29 cellular contexts compared by ENCODE assay signal in the genomic region with DNA sequence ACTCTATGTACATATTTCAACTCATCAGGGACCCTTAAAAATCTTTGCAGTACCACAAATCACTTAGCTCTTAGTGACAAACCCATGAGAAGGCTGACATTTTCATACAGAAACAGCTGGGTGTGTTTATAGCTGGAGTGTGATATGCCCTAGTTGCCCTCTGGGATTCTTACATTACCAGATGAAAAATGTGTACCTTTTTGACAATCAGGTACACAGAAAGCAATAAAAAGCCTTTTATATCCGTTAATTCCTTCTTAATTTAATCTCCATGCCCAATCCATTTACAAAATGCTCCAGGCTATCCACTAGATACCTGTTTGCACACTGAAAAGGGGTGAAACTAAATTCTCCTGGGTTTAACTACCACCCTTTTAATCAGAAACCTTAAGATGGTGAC.
"Had no signal": no experiment of that assay in that cellular context is flagged by ENCODE, and none has a peak within 500 bp of the region (broad histone marks: within the 10 kb centered on the region; RNA-seq: fewer than 3 reads in every experiment).

No MANE protein-coding gene starts in this region.

- H3K27ac Mint-ChIP-seq: immature natural killer cell; naive thymus-derived CD8-positive, alpha-beta T cell; nephron progenitor cell; neural progenitor cell; progenitor cell of endocrine pancreas; stimulated activated memory B cell treated with anti-CD40 and anti-IgM and Interleukin-4, amounts not matched to agents 10 μg/mL and 1 μg/mL and 100 μg/mL, for 72 hours; stimulated activated naive CD8-positive, alpha-beta T cell treated with anti-CD3 and anti-CD28 coated beads, Interleukin-15, amount 100 ng/mL, for 72 hours; type B pancreatic cell had no signal

- H3K9me3 Mint-ChIP-seq: immature natural killer cell; naive thymus-derived CD8-positive, alpha-beta T cell; nephron progenitor cell; neural progenitor cell; stimulated activated naive CD8-positive, alpha-beta T cell treated with anti-CD3 and anti-CD28 coated beads, Interleukin-15, amount 100 ng/mL, for 72 hours had no signal

- H3K4me3 ChIP-seq: left lung, lower lobe of right lung, neural progenitor cell, ovary, right atrium auricular region, right lobe of liver, smooth muscle cell, tibial nerve, uterus had no signal

- H3K36me3 Mint-ChIP-seq: neural progenitor cell; stimulated activated memory B cell treated with anti-CD40 and anti-IgM and Interleukin-4, amounts not matched to agents 10 μg/mL and 1 μg/mL and 100 μg/mL, for 72 hours had no signal

- H3K27me3 Mint-ChIP-seq: naive thymus-derived CD8-positive, alpha-beta T cell; stimulated activated memory B cell treated with anti-CD40 and anti-IgM and Interleukin-4, amounts not matched to agents 10 μg/mL and 1 μg/mL and 100 μg/mL, for 72 hours; stimulated activated naive CD8-positive, alpha-beta T cell treated with anti-CD3 and anti-CD28 coated beads, Interleukin-15, amount 100 ng/mL, for 72 hours had no signal

- H3K36me3 ChIP-seq: left lung, lower lobe of right lung, neural progenitor cell, neutrophil, ovary, right atrium auricular region, right lobe of liver, tibial nerve, uterus had no signal

- ATAC-seq: left colon; left lung; lower lobe of right lung; naive thymus-derived CD8-positive, alpha-beta T cell; right lobe of liver; stimulated activated memory B cell treated with anti-CD40 and anti-IgM and Interleukin-4, amounts not matched to agents 10 μg/mL and 1 μg/mL and 100 μg/mL, for 72 hours; stimulated activated naive CD8-positive, alpha-beta T cell treated with anti-CD3 and anti-CD28 coated beads, Interleukin-15, amount 100 ng/mL, for 72 hours had no signal

- H3K27me3 ChIP-seq: left lung, neural progenitor cell, neutrophil, ovary, right atrium auricular region, right lobe of liver, tibial nerve, uterus had no signal

- DNase-seq: hypothalamus; immature natural killer cell; kidney; left colon; left lung; lower lobe of right lung; mammary epithelial cell; mesenchymal stem cell; naive thymus-derived CD8-positive, alpha-beta T cell; nephron progenitor cell; occipital lobe; ovary; right lobe of liver; stimulated activated CD4-positive, alpha-beta T cell treated with anti-CD3 and anti-CD28 coated beads, Interleukin-1b, Interleukin-23, amount 100 ng/mL, for 48 hours; stimulated activated CD4-positive, alpha-beta T cell treated with anti-CD3 and anti-CD28 coated beads, Interleukin-2, amount 100 ng/mL, for 48 hours; stimulated activated CD4-positive, alpha-beta T cell treated with anti-CD3 and anti-CD28 coated beads, Interleukin-4, amount 100 ng/mL, for 4 hours; stimulated activated CD8-positive, alpha-beta memory T cell treated with anti-CD3 and anti-CD28 coated beads, Interleukin-4, amount 100 ng/mL, for 48 hours; stimulated activated naive CD4-positive, alpha-beta T cell treated with Interleukin-2 at 50 U/mL for 16 hours; stimulated activated naive CD8-positive, alpha-beta T cell treated with anti-CD3 and anti-CD28 coated beads, Interleukin-15, amount 100 ng/mL, for 72 hours; substantia nigra; uterus had no signal

- H3K27ac ChIP-seq: left lung, lower lobe of right lung, neural progenitor cell, neutrophil, ovary, right atrium auricular region, right lobe of liver, tibial nerve, uterus had no signal

- H3K4me1 ChIP-seq: left lung, lower lobe of right lung, right atrium auricular region, right lobe of liver, tibial nerve, uterus had no signal

- H3K4me1 Mint-ChIP-seq: immature natural killer cell; naive thymus-derived CD8-positive, alpha-beta T cell; nephron progenitor cell; stimulated activated memory B cell treated with anti-CD40 and anti-IgM and Interleukin-4, amounts not matched to agents 10 μg/mL and 1 μg/mL and 100 μg/mL, for 72 hours; stimulated activated naive CD8-positive, alpha-beta T cell treated with anti-CD3 and anti-CD28 coated beads, Interleukin-15, amount 100 ng/mL, for 72 hours had no signal

- H3K9me3 ChIP-seq: left lung, lower lobe of right lung, neutrophil, ovary, right atrium auricular region, right lobe of liver, tibial nerve, uterus had no signal

- H3K4me3 Mint-ChIP-seq: immature natural killer cell; naive thymus-derived CD8-positive, alpha-beta T cell; nephron progenitor cell; neural progenitor cell; stimulated activated memory B cell treated with anti-CD40 and anti-IgM and Interleukin-4, amounts not matched to agents 10 μg/mL and 1 μg/mL and 100 μg/mL, for 72 hours; stimulated activated naive CD8-positive, alpha-beta T cell treated with anti-CD3 and anti-CD28 coated beads, Interleukin-15, amount 100 ng/mL, for 72 hours; type B pancreatic cell had no signal
